ENCODE assay signal across 8 cellular contexts in the genomic region with DNA sequence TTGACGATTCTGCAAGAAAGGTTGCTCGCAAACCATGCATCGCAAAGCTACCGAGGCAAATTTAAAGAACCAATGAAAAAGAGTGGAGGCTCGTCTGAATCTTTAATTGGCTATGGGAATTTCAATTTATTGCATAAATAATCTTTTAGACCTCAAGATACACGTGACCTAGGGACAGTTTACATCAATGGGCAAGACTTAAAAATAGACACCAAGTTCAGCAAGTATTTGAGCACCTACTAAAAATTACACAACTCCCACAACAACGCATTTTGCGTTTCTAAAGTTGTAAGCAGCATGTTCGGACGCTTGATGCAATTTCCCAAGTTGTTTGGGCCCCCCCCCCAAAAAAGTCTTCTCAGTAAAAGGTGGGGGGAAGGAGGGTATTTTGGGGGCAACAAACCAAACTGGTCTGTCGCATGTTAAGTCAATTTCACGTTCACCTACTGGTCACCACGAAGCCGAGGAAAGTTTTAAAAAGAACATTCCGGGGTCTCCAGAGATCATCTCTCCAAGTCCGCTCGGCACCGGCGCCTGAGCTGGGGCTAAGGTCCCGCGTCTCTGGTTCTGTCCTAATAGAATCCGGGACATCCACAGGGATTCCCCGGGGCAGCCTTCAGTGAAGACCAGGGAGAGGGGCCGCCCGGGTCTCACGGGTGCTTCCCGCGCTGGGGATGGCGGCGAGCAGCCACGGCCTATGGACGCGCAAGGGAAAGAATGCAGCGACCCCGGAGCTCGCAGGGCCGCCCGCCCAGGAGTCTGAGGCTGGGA. TPM values are rescaled to one million over a fixed set of nuclear protein-coding genes. Genes with fewer than 3 reads are reported as not detected.
DNase-seq lines count a peak whose midpoint lies in the region; ATAC-seq and TF ChIP-seq lines count a peak whose summit lies in the region.

No MANE protein-coding gene starts in this region.

- peaks cover 12% of the 10 kb centered on the region for H3K9me3 Mint-ChIP-seq in glutamatergic neuron (ENCODE audit: unreplicated experiment)

- TF ChIP-seq CTCF in LNCaP clone FGC (IDR thresholded peaks at IDR 0.05; ENCODE audit: control insufficient read depth, extremely low read depth, insufficient read depth) = no peak
- no peak for TF ChIP-seq CTCF in glutamatergic neuron (IDR thresholded peaks at IDR 0.05; ENCODE audit: partially characterized antibody, unreplicated experiment)

- H3K27ac ChIP-seq in rectal smooth muscle tissue (ENCODE audit: low read depth, low read length) = peak overlapping the region; percentile 99

- peak overlapping the region; percentile 89 for H3K9ac ChIP-seq in rectal smooth muscle tissue (ENCODE audit: low read length)

- peaks cover 36% of the 10 kb centered on the region for H3K4me1 Mint-ChIP-seq in glutamatergic neuron (ENCODE audit: low read depth, unreplicated experiment)

- H3K4me3 ChIP-seq in LNCaP clone FGC (ENCODE audit: low read depth, low read length) = peak overlapping the region; percentile 93
- peak overlapping the region; percentile 99 for H3K4me3 ChIP-seq in rectal smooth muscle tissue (ENCODE audit: low read length)

- peaks cover 25% of the 10 kb centered on the region for H3K4me1 ChIP-seq in rectal smooth muscle tissue (ENCODE audit: control insufficient read depth, insufficient read depth, low read length)

- H3K36me3 ChIP-seq in rectal smooth muscle tissue (ENCODE audit: control insufficient read depth, insufficient read depth, low read length) = no peaks in the 10 kb centered on the region

- peak overlapping the region; percentile 87 for H3K4me3 Mint-ChIP-seq in glutamatergic neuron (ENCODE audit: unreplicated experiment)

- DNase-seq in AG20443 (ENCODE audit: low spot score) = peak; percentile 19
- peak; percentile 61 for DNase-seq in LNCaP clone FGC (ENCODE audit: low read depth)
- DNase-seq in activated T-helper 9 cell treated with anti-CD3 and anti-CD28 coated beads, Interleukin-2, amount 50 U/mL, for 16 hours (ENCODE audit: low read depth) = peak; percentile 21
- DNase-seq in glutamatergic neuron = no peak
- no peak for DNase-seq in iPS-NIHi7 (ENCODE audit: extremely low spot score)

- H3K27ac Mint-ChIP-seq in glutamatergic neuron (ENCODE audit: unreplicated experiment) = peak overlapping the region; percentile 84

- ATAC-seq in GM19438 (IDR thresholded peaks at IDR 0.05; ENCODE audit: low read depth, unreplicated experiment) (peak; percentile 1), GM18519 (IDR thresholded peaks at IDR 0.05; ENCODE audit: low FRiP score, unreplicated experiment) (no peak)

- no peaks in the 10 kb centered on the region for H3K36me3 Mint-ChIP-seq in glutamatergic neuron (ENCODE audit: unreplicated experiment)

- peaks cover 12% of the 10 kb centered on the region for H3K27me3 Mint-ChIP-seq in glutamatergic neuron (ENCODE audit: unreplicated experiment)

- no peaks in the 10 kb centered on the region for H3K27me3 ChIP-seq in rectal smooth muscle tissue (ENCODE audit: control insufficient read depth, insufficient read depth, low read length)

RNA-seq across cellular contexts. Expression of a gene that starts 0.8 kb away (rescaled TPM):
- 43.2 TPM for total RNA-seq in glutamatergic neuron (ENCODE audit: unreplicated experiment)

RNA-seq across cellular contexts. Expression of a gene that starts 1.0 kb away (rescaled TPM):
- 4.8 TPM for total RNA-seq in glutamatergic neuron (ENCODE audit: unreplicated experiment)

Comparison
In these comparisons a context has a peak if more than half of its experiments do, and no peak if none do; other contexts are left out.
1. DNase-seq: peak in AG20443 (single experiment), LNCaP clone FGC (single experiment) and activated T-helper 9 cell treated with anti-CD3 and anti-CD28 coated beads, Interleukin-2, amount 50 U/mL, for 16 hours (single experiment); none in glutamatergic neuron (single experiment) and iPS-NIHi7 (single experiment).